1 cellular context compared by ENCODE assay signal in genomic region chr7:38341172-38341705, GRCh38.
A peak's percentile ranks its signal among the peaks of the same experiment; 100 is the strongest.
TF ChIP-seq lines count a peak whose summit lies in the region.
"Not testable (repeated sequence)": the region's sequence is repeated elsewhere in the genome, so short reads cannot be mapped to it uniquely, and the experiment has no call there.

No MANE protein-coding gene starts in this region.

TF ChIP-seq in K562, 482 proteins besides CTCF, POLR2A, EP300 and RAD21 (continued from another document and continues in another):
- TF ChIP-seq AFF1 (IDR thresholded peaks at IDR 0.05; ENCODE audit: low read depth in 1 of 2, partially characterized antibody in 2 of 2) (peak in 1 of 2 experiments; percentile 82), ZNF511 (CRISPR knock-in tag; IDR thresholded peaks at IDR 0.05) (peak; percentile 35; the same call in 1 of the 2 replicates), ZNF134 (CRISPR knock-in tag; conservative IDR thresholded peaks at IDR 0.05) (peak; percentile 60), ZFX (CRISPR knock-in tag; IDR thresholded peaks at IDR 0.05) (peak; percentile 81), KLF1 (tag; IDR thresholded peaks at IDR 0.05) (peak; percentile 41; the same call in 1 of the 2 replicates), TAL1 (IDR thresholded peaks at IDR 0.05) (peak; percentile 25; the same call in 1 of the 2 replicates), JUN (IDR thresholded peaks at IDR 0.05; ENCODE audit: borderline replicate concordance, low read depth, low read length) (0 out of 2 replicates have a peak, but pooled peaks have one; percentile 31), TAF9B (IDR thresholded peaks at IDR 0.05; ENCODE audit: partially characterized antibody) (peak; percentile 65), REST (CRISPR knock-in tag; IDR thresholded peaks at IDR 0.05; ENCODE audit: low read depth) (0 out of 2 replicates have a peak, but pooled peaks have one; percentile 53), ZBTB7A (IDR thresholded peaks at IDR 0.05; ENCODE audit: borderline replicate concordance, control insufficient read depth, low read depth, low read length) (peak; percentile 67; the same call in 1 of the 2 replicates), E2F8 (IDR thresholded peaks at IDR 0.05; ENCODE audit: low read depth, partially characterized antibody) (peak; percentile 55), RCOR1 (IDR thresholded peaks at IDR 0.05; ENCODE audit: borderline replicate concordance in 1 of 2, low read depth in 2 of 2, low read length in 2 of 2) (peak in 1 of 2 experiments; percentile 85; a peak in 2 of 4 replicates), XRCC5 (IDR thresholded peaks at IDR 0.05; ENCODE audit: low read depth, low read length) (peak; percentile 92), JUND (IDR thresholded peaks at IDR 0.05; ENCODE audit: borderline replicate concordance, low read depth, low read length) (peak; percentile 42), JUND (tag; IDR thresholded peaks at IDR 0.05; ENCODE audit: borderline replicate concordance, low read depth, low read length) (peak; percentile 36; the same call in 1 of the 3 replicates), RB1 (IDR thresholded peaks at IDR 0.05; ENCODE audit: low read depth) (peak; percentile 20; the same call in 1 of the 2 replicates), PRDM10 (IDR thresholded peaks at IDR 0.05; ENCODE audit: partially characterized antibody) (peak; percentile 22), NR2C2 (tag; IDR thresholded peaks at IDR 0.05) (peak; percentile 79), SMARCB1 (IDR thresholded peaks at IDR 0.05; ENCODE audit: insufficient read length, low read depth) (peak; percentile 50), SMAD4 (CRISPR knock-in tag; conservative IDR thresholded peaks at IDR 0.05) (peak; percentile 61; the same call in 1 of the 2 replicates), GATAD2B (IDR thresholded peaks at IDR 0.05; ENCODE audit: borderline replicate concordance) (peak; percentile 42; the same call in 1 of the 2 replicates), NEUROD1 (IDR thresholded peaks at IDR 0.05; ENCODE audit: borderline replicate concordance, low read depth, low read length, partially characterized antibody) (peak; percentile 30), ZBTB9 (CRISPR knock-in tag; IDR thresholded peaks at IDR 0.05) (0 out of 2 replicates have a peak, but pooled peaks have one; percentile 34), NONO (IDR thresholded peaks at IDR 0.05; ENCODE audit: low read depth in 2 of 2, low read length in 1 of 2) (peak in 1 of 2 experiments; percentile 77; a peak in 1 of 4 replicates), SRF (CRISPR knock-in tag; IDR thresholded peaks at IDR 0.05) (peak in 1 of 2 experiments; percentile 69; a peak in 2 of 4 replicates), EP400 (IDR thresholded peaks at IDR 0.05) (peak; percentile 69), BRD9 (IDR thresholded peaks at IDR 0.05; ENCODE audit: low read depth, partially characterized antibody) (peak; percentile 54), DPF2 (IDR thresholded peaks at IDR 0.05) (peak; percentile 78), KDM1A (IDR thresholded peaks at IDR 0.05) (peak in 1 of 2 experiments; percentile 60; a peak in 2 of 4 replicates), BCOR (IDR thresholded peaks at IDR 0.05) (peak; percentile 45; the same call in 1 of the 2 replicates), PHF8 (IDR thresholded peaks at IDR 0.05; ENCODE audit: borderline replicate concordance, low read length) (peak; percentile 39; the same call in 1 of the 2 replicates), CTCFL (IDR thresholded peaks at IDR 0.05; ENCODE audit: borderline replicate concordance, insufficient read depth, low read depth, low read length, poor library complexity, severe bottlenecking) (peak; percentile 77), ZEB2 (IDR thresholded peaks at IDR 0.05) (0 out of 2 replicates have a peak, but pooled peaks have one; percentile 48), EGR1 (conservative IDR thresholded peaks at IDR 0.05) (peak; percentile 92), SMC3 (conservative IDR thresholded peaks at IDR 0.05; ENCODE audit: insufficient read depth, low read depth, low read length) (0 out of 2 replicates have a peak, but pooled peaks have one; percentile 3), POLR2AphosphoS5 (IDR thresholded peaks at IDR 0.05; ENCODE audit: control insufficient read depth, insufficient read depth, low read depth, low read length) (peak; percentile 65), ZNF224 (CRISPR knock-in tag; IDR thresholded peaks at IDR 0.05) (0 out of 2 replicates have a peak, but pooled peaks have one; percentile 18), ZBTB43 (CRISPR knock-in tag; IDR thresholded peaks at IDR 0.05) (peak; percentile 39; the same call in 1 of the 2 replicates)
- not testable (repeated sequence) for TF ChIP-seq JUN (CRISPR knock-in tag; IDR thresholded peaks at IDR 0.05; ENCODE audit: borderline replicate concordance); NR2C2 (CRISPR knock-in tag; IDR thresholded peaks at IDR 0.05)
